In genomic region chr19:47540748-47541147, GRCh38 we compare ENCODE assay signal across 9 cellular contexts. TPM values are rescaled to one million over a fixed set of nuclear protein-coding genes. Genes with fewer than 3 reads are reported as not detected.
A peak's percentile ranks its signal among the peaks of the same experiment; 100 is the strongest.
DNase-seq lines count a peak whose midpoint lies in the region; ATAC-seq, FAIRE-seq and TF ChIP-seq lines count a peak whose summit lies in the region.
"Had no signal": no experiment of that assay in that cellular context is flagged by ENCODE, and none has a peak within 500 bp of the region (broad histone marks: within the 10 kb centered on the region; RNA-seq: fewer than 3 reads in every experiment).

No MANE protein-coding gene starts in this region.

- no peaks in the 10 kb centered on the region for H3K23me2 ChIP-seq in H1 (ENCODE audit: low read depth, low read length)

- no peak overlapping the region for H3K18ac ChIP-seq in H1 (ENCODE audit: extremely low read depth, low read length)

- CTCF ChIA-PET in H1 (lab: Charles Lee; ENCODE audit: partially characterized antibody): interaction anchor here (0.6 to 2.8 kb wide), 9 partner anchors 10 to 165 kb away, joined by 3 to 9 read pairs (median 3); no protein-coding TSS in a partner anchor

- no peak overlapping the region for H2BK15ac ChIP-seq in H1 (ENCODE audit: low read length)

- no peak for TF ChIP-seq POLR2A in H1 (IDR thresholded peaks at IDR 0.05; ENCODE audit: control extremely low read depth in 1 of 2, low read depth in 2 of 2, low read length in 2 of 2)

- no peak for ATAC-seq in psoas muscle
- ATAC-seq in GM21360 (IDR thresholded peaks at IDR 0.05; ENCODE audit: unreplicated experiment): no peak

- intact Hi-C loops in psoas muscle (cut with DNase I): no loop called here
- intact Hi-C loops in dorsolateral prefrontal cortex (cut with DNase I): no loop called here

- no peak for DNase-seq in NT2/D1 (ENCODE audit: low read depth, low spot score)
- no peak for DNase-seq in H1 (ENCODE audit: low read depth in 1 of 2, low spot score in 2 of 2)
- no peak for DNase-seq in psoas muscle
- DNase-seq in effector CD8-positive, alpha-beta T cell (lab: John Stamatoyannopoulos, UW): no peak
- no peak for DNase-seq in NOMO-1 treated with DMSO at 0.1 percent for 48 hours (lab: John Stamatoyannopoulos, UW; ENCODE audit: unreplicated experiment)
- DNase-seq in dorsolateral prefrontal cortex: no peak
- DNase-seq: stimulated activated CD4-positive, alpha-beta T cell treated with anti-CD3 and anti-CD28 coated beads, Interleukin-4, amount 100 ng/mL, for 1 hour had no signal

- no peak overlapping the region for H3K14ac ChIP-seq in H1 (ENCODE audit: insufficient read length)

- no peak overlapping the region for H3K4me2 ChIP-seq in H1 (ENCODE audit: insufficient read depth in 1 of 2, low read depth in 2 of 2, low read length in 2 of 2)

- no peak for TF ChIP-seq EP300 in H1 (IDR thresholded peaks at IDR 0.05; ENCODE audit: borderline replicate concordance in 1 of 2, low read depth in 2 of 2, low read length in 2 of 2)

- H3K9me3 ChIP-seq in NT2/D1 (ENCODE audit: insufficient read depth, low read length): no peaks in the 10 kb centered on the region
- H3K9me3 ChIP-seq in H1 (ENCODE audit: insufficient read depth in 2 of 2, low read depth in 1 of 2, low read length in 1 of 2): no peaks in the 10 kb centered on the region; a peak in 1 of 4 replicates
- H3K9me3 ChIP-seq in psoas muscle: no peaks in the 10 kb centered on the region

- H3K9ac ChIP-seq in NT2/D1 (ENCODE audit: insufficient read length, low read depth) (peak overlapping the region; percentile 42), H1 (replicated peaks in 1 of 4; ENCODE audit: extremely low read depth in 1 of 4, low read depth in 3 of 4, low read length in 3 of 4) (no peak overlapping the region)

- no peak for FAIRE-seq in H1 (lab: Jason Lieb, UNC)

- H3K79me2 ChIP-seq in H1 (ENCODE audit: control insufficient read depth in 1 of 2, insufficient read depth in 2 of 2, low read length in 2 of 2): no peaks in the 10 kb centered on the region

- peaks cover 5% of the 10 kb centered on the region for H3K4me1 ChIP-seq in NT2/D1 (ENCODE audit: insufficient read depth, insufficient read length)
- H3K4me1 ChIP-seq in H1 (replicated peaks in 1 of 4; ENCODE audit: control insufficient read depth in 3 of 4, insufficient read depth in 4 of 4, low read length in 3 of 4): peaks cover 0 to 4% (median 0%) of the 10 kb centered on the region in 4 experiments; a peak in 1 of 7 replicates
- no peaks in the 10 kb centered on the region for H3K4me1 ChIP-seq in psoas muscle

- TF ChIP-seq CTCF in GM12873 (IDR thresholded peaks at IDR 0.05; ENCODE audit: insufficient read depth, low read depth, low read length, missing control alignments) (peak; percentile 33), H1 (IDR thresholded peaks at IDR 0.05; ENCODE audit: control extremely low read depth in 1 of 3, insufficient read depth in 1 of 3, low read depth in 1 of 3, low read length in 3 of 3) (peak; percentile 10 to 64 (median 39); a peak in 3 of 4 replicates), psoas muscle (IDR thresholded peaks at IDR 0.05) (peak; percentile 12), dorsolateral prefrontal cortex (IDR thresholded peaks at IDR 0.05 in 54 of 56, conservative IDR thresholded peaks at IDR 0.05 in 2 of 56; ENCODE audit: low read depth in 1 of 56, partially characterized antibody in 56 of 56) (peak in 11 of 56 donors; percentile 12 to 29 (median 19))

- H3K4me3 ChIP-seq in NT2/D1 (ENCODE audit: insufficient read length, low read depth): no peak overlapping the region
- no peak overlapping the region for H3K4me3 ChIP-seq in H1 (ENCODE audit: extremely low read depth in 1 of 4, insufficient read depth in 2 of 4, low read depth in 3 of 4, low read length in 4 of 4)
- H3K4me3 ChIP-seq in psoas muscle: no peak overlapping the region
- H3K4me3 ChIP-seq in dorsolateral prefrontal cortex: no peak overlapping the region

- POLR2A ChIA-PET in H1 (lab: Charles Lee; ENCODE audit: partially characterized antibody): interaction anchor here (1.0 to 1.4 kb wide), 2 partner anchors 11 to 57 kb away, joined by 3 to 4 read pairs; partner anchors contain the start of gene KPTN

- no peak overlapping the region for H3K23ac ChIP-seq in H1 (ENCODE audit: insufficient read length)

- no peak overlapping the region for H2BK12ac ChIP-seq in H1 (ENCODE audit: low read depth, low read length)

- no peak overlapping the region for H3K27ac ChIP-seq in H1 (ENCODE audit: low read depth, low read length)
- H3K27ac ChIP-seq in psoas muscle: no peak overlapping the region
- H3K27ac ChIP-seq in dorsolateral prefrontal cortex: no peak overlapping the region

- no peak overlapping the region for H2AK5ac ChIP-seq in H1 (ENCODE audit: low read depth, low read length)

- H3K56ac ChIP-seq in H1 (replicated peaks; ENCODE audit: insufficient read length, low read depth, low read length): no peak overlapping the region

- peak; percentile 42 to 59; a peak in 3 of 4 replicates for TF ChIP-seq RAD21 in H1 (IDR thresholded peaks at IDR 0.05 in 1 of 2, conservative IDR thresholded peaks at IDR 0.05 in 1 of 2; ENCODE audit: low read depth in 2 of 2, low read length in 2 of 2)

- no peak overlapping the region for H4K5ac ChIP-seq in H1 (ENCODE audit: insufficient read length, low read depth, low read length)

- 66% methylated on average over 4 of the region's 4 CpGs; no CpG with 5 or more reads in 1 of the 2 experiments for WGBS in H1 (ENCODE audit: extremely low coverage in 1 of 2, insufficient coverage in 1 of 2, insufficient read length in 1 of 2, insufficient replicate concordance in 2 of 2, low coverage in 1 of 2, low lambda C conversion rate in 2 of 2, missing lambda C conversion rate in 1 of 2), 2 experiments
- WGBS in psoas muscle, 3 donors: 48 to 54% (median 50%) methylated on average over 4 of the region's 4 CpGs

- no peak overlapping the region for H2AFZ ChIP-seq in H1 (ENCODE audit: low read length)

- peak overlapping the region; percentile 41; the same call in 1 of the 2 replicates for H4K8ac ChIP-seq in H1 (ENCODE audit: extremely low read depth, insufficient read depth, low read length)

- no peaks in the 10 kb centered on the region for H3K36me3 ChIP-seq in NT2/D1 (ENCODE audit: insufficient read depth, insufficient read length, low read length)
- no peaks in the 10 kb centered on the region for H3K36me3 ChIP-seq in H1 (ENCODE audit: control insufficient read depth in 2 of 4, insufficient read depth in 4 of 4, low read length in 3 of 4)
- H3K36me3 ChIP-seq in psoas muscle (ENCODE audit: insufficient read depth in 1 of 2, low read depth in 1 of 2): no peaks in the 10 kb centered on the region

- H3K27me3 ChIP-seq in NT2/D1 (ENCODE audit: insufficient read depth, insufficient read length) (no peaks in the 10 kb centered on the region), H1 (replicated peaks in 1 of 4; ENCODE audit: control insufficient read depth in 3 of 4, extremely low read depth in 1 of 4, insufficient read depth in 3 of 4, low read length in 3 of 4) (no peaks in the 10 kb centered on the region), psoas muscle (ENCODE audit: insufficient read depth in 3 of 3, low read length in 2 of 3) (peaks cover 0 to 20% (median 15%) of the 10 kb centered on the region in 3 donors), dorsolateral prefrontal cortex (peaks cover 0 to 17% (median 4%) of the 10 kb centered on the region in 45 donors)

- H2BK120ac ChIP-seq in H1 (replicated peaks; ENCODE audit: low read depth, low read length): no peak overlapping the region

- no peak overlapping the region for H2BK5ac ChIP-seq in H1 (ENCODE audit: low read depth, low read length)

- no peaks in the 10 kb centered on the region for H3K79me1 ChIP-seq in H1 (ENCODE audit: low read depth, low read length)

- H3K4ac ChIP-seq in H1 (replicated peaks; ENCODE audit: insufficient read length, low read depth, low read length): no peak overlapping the region

- no peak overlapping the region for H4K91ac ChIP-seq in H1 (replicated peaks; ENCODE audit: insufficient read length, low read length)

- H4K20me1 ChIP-seq in H1 (replicated peaks in 1 of 2; ENCODE audit: control insufficient read depth in 1 of 2, insufficient read depth in 2 of 2, low read length in 2 of 2): no peaks in the 10 kb centered on the region

- H2BK20ac ChIP-seq in H1 (ENCODE audit: low read length): no peak overlapping the region

RNA-seq across cellular contexts. Expression of gene NAPA, which starts 25.9 kb away (rescaled TPM):
- total RNA-seq in H1 (2021; fragmentation: NEBNext Ultra II Directional; extraction: Animal tissue kit (Norgen Biotek cat#: 25700)): 58.3 and 58.5 TPM in 2 replicates
- polyA plus RNA-seq in H1 (2011; rRNA removed): 78.2 and 101 TPM in 2 replicates
- polyA plus RNA-seq in H1 (2011; cell fraction: cytosol; rRNA removed): 70.6 TPM
- polyA plus RNA-seq in H1 (2011; cell fraction: nucleus; rRNA removed): 77.1 TPM
- 53.3 to 67.3 TPM (median 65.3 TPM) in 4 replicates for polyA plus RNA-seq in H1 (2012, experiment 1 of 2)
- 95.9 TPM for polyA plus RNA-seq in H1 (2012, experiment 2 of 2)
- 52.3 TPM for polyA plus RNA-seq in H1 (2013, experiment 1 of 2)
- 52.2 TPM for polyA plus RNA-seq in H1 (2013, experiment 2 of 2)
- 106 and 112 TPM in 2 replicates for polyA minus RNA-seq in H1 (2011; rRNA and poly(A)+ RNA removed)
- 84.4 TPM for polyA minus RNA-seq in H1 (2011; cell fraction: cytosol; rRNA and poly(A)+ RNA removed)
- polyA minus RNA-seq in H1 (2011; cell fraction: nucleus; rRNA and poly(A)+ RNA removed): 38.2 TPM
- total RNA-seq in psoas muscle: 100 to 1,000 TPM; 124 to 182 (median 159) TPM
- polyA plus RNA-seq in psoas muscle: 100 to 1,000 TPM; 103 to 123 (median 109) TPM
- total RNA-seq in dorsolateral prefrontal cortex: 100 to 1,000 TPM; 102 to 294 (median 206) TPM

RNA-seq across cellular contexts. Expression of gene ZNF541, which starts 32.2 kb away (rescaled TPM):
- total RNA-seq in H1 (2021; fragmentation: NEBNext Ultra II Directional; extraction: Animal tissue kit (Norgen Biotek cat#: 25700)): 0.50 TPM in 1 of 2 replicates, not detected in the other
- polyA plus RNA-seq in H1 (2011; rRNA removed): 0.05 and 0.11 TPM in 2 replicates
- polyA plus RNA-seq in H1 (2011; cell fraction: cytosol; rRNA removed): 0.06 TPM
- polyA plus RNA-seq in H1 (2011; cell fraction: nucleus; rRNA removed): 0.16 TPM
- 0.06 TPM in 1 of 4 replicates, not detected in the others for polyA plus RNA-seq in H1 (2012, experiment 1 of 2)
- polyA plus RNA-seq in H1 (2012, experiment 2 of 2): 0.04 TPM
- polyA plus RNA-seq in H1 (2013, experiment 1 of 2): 0.12 TPM
- 0.06 TPM for polyA plus RNA-seq in H1 (2013, experiment 2 of 2)
- not detected in 2 replicates for polyA minus RNA-seq in H1 (2011; rRNA and poly(A)+ RNA removed)
- polyA minus RNA-seq in H1 (2011; cell fraction: cytosol; rRNA and poly(A)+ RNA removed): not detected
- not detected for polyA minus RNA-seq in H1 (2011; cell fraction: nucleus; rRNA and poly(A)+ RNA removed)
- under 1 TPM; 0.13 to 0.73 (median 0.32) TPM for total RNA-seq in psoas muscle
- under 1 TPM; 0.06 to 0.42 (median 0.08) TPM for polyA plus RNA-seq in psoas muscle
- total RNA-seq in dorsolateral prefrontal cortex: 1 to 10 TPM in 85 of 120 experiments, under 1 TPM in 35; 0.50 to 4.5 (median 1.3) TPM

RNA-seq across cellular contexts. Expression of gene KPTN, which starts 56.7 kb away (rescaled TPM):
- 23.6 and 28.0 TPM in 2 replicates for total RNA-seq in H1 (2021; fragmentation: NEBNext Ultra II Directional; extraction: Animal tissue kit (Norgen Biotek cat#: 25700))
- polyA plus RNA-seq in H1 (2011; rRNA removed) (31.3 and 45.2 TPM in 2 replicates), psoas muscle (10 to 100 TPM in 1 of 3 donors, 1 to 10 TPM in 2; 3.8 to 21.5 (median 9.7) TPM)
- polyA plus RNA-seq in H1 (2011; cell fraction: cytosol; rRNA removed): 29.4 TPM
- 57.8 TPM for polyA plus RNA-seq in H1 (2011; cell fraction: nucleus; rRNA removed)
- 22.6 to 33.3 TPM (median 31.1 TPM) in 4 replicates for polyA plus RNA-seq in H1 (2012, experiment 1 of 2)
- 27.0 TPM for polyA plus RNA-seq in H1 (2012, experiment 2 of 2)
- 24.6 TPM for polyA plus RNA-seq in H1 (2013, experiment 1 of 2)
- 23.7 TPM for polyA plus RNA-seq in H1 (2013, experiment 2 of 2)
- 14.6 and 16.5 TPM in 2 replicates for polyA minus RNA-seq in H1 (2011; rRNA and poly(A)+ RNA removed)
- polyA minus RNA-seq in H1 (2011; cell fraction: cytosol; rRNA and poly(A)+ RNA removed): 6.9 TPM
- 9.3 TPM for polyA minus RNA-seq in H1 (2011; cell fraction: nucleus; rRNA and poly(A)+ RNA removed)
- total RNA-seq in psoas muscle (10 to 100 TPM in 1 of 4 donors, 1 to 10 TPM in 3; 5.9 to 11.2 (median 8.1) TPM), dorsolateral prefrontal cortex (10 to 100 TPM in 119 of 120 experiments, 1 to 10 TPM in 1; 9.5 to 40.3 (median 18.4) TPM)
